ENCODE assay signal across 8 cellular contexts in genomic region chr10:89701238-89702120, GRCh38. TPM values are rescaled to one million over a fixed set of nuclear protein-coding genes. Genes with fewer than 3 reads are reported as not detected.
A peak's percentile ranks its signal among the peaks of the same experiment; 100 is the strongest.
DNase-seq lines count a peak whose midpoint lies in the region; ATAC-seq and TF ChIP-seq lines count a peak whose summit lies in the region.

KIF20B (plus strand) TSS chr10:89701590; CDS start chr10:89705295, 3,705 bp downstream.

- H3K4me2 ChIP-seq in DND-41 (ENCODE audit: insufficient read depth, low read length) = peak within 1 kb of the TSS; percentile 85

- peak within 1 kb of the TSS; percentile 92 for H3K27ac ChIP-seq in DND-41 (ENCODE audit: low read length)
- H3K27ac ChIP-seq in KOPT-K1 (ENCODE audit: low read depth, low read length, poor library complexity, severe bottlenecking) = peak within 1 kb of the TSS; percentile 93
- peak within 1 kb of the TSS; percentile 77 to 93 (median 82) for H3K27ac ChIP-seq in Peyer's patch
- H3K27ac ChIP-seq in muscle layer of colon (ENCODE audit: low read depth, low read length) = peak within 1 kb of the TSS; percentile 78

- DNase-seq in DND-41 (peak; percentile 97), Peyer's patch (peak; percentile 92 to 98 (median 96))
- DNase-seq in activated T-cell treated with anti-CD3 and anti-CD28 coated beads, Interleukin-2, amount 50 U/mL, for 48 hours = peak; percentile 95 to 96
- peak; percentile 84 for DNase-seq in stimulated activated CD8-positive, alpha-beta memory T cell treated with anti-CD3 and anti-CD28 coated beads, Interleukin-7, amount 100 ng/mL, for 24 hours (ENCODE audit: low read depth)

- H3K9me3 ChIP-seq in DND-41 (ENCODE audit: insufficient read depth, low read length, severe bottlenecking) (no peaks in the 10 kb centered on the region), KOPT-K1 (ENCODE audit: insufficient read depth, low read length, poor library complexity, severe bottlenecking) (no peaks in the 10 kb centered on the region), Peyer's patch (no peaks in the 10 kb centered on the region), muscle layer of colon (ENCODE audit: low read length) (no peaks in the 10 kb centered on the region)

- H3K4me1 ChIP-seq in DND-41 (ENCODE audit: insufficient read depth, low read length) = peaks cover 49% of the 10 kb centered on the region
- peaks cover 0 to 7% (median 0%) of the 10 kb centered on the region in 4 donors for H3K4me1 ChIP-seq in Peyer's patch
- H3K4me1 ChIP-seq in muscle layer of colon (ENCODE audit: insufficient read depth, low read length) = peaks cover 9% of the 10 kb centered on the region

- TF ChIP-seq POLR2A in Peyer's patch (IDR thresholded peaks at IDR 0.05) = peak; percentile 40 to 81

- peaks cover 4% of the 10 kb centered on the region; the same call in 1 of the 2 replicates for H4K20me1 ChIP-seq in DND-41 (ENCODE audit: insufficient read depth, low read length)

- ATAC-seq in DND-41 (ENCODE audit: insufficient read depth, low read depth) = peak; percentile 97
- ATAC-seq in GM21786 (IDR thresholded peaks at IDR 0.05; ENCODE audit: unreplicated experiment) = peak; percentile 97
- ATAC-seq in esophagus mucosa = peak; percentile 100

- TF ChIP-seq CTCF in DND-41 (IDR thresholded peaks at IDR 0.05; ENCODE audit: borderline replicate concordance, extremely low read depth, low read length, poor library complexity, severe bottlenecking) = peak; percentile 59
- TF ChIP-seq CTCF in Peyer's patch (IDR thresholded peaks at IDR 0.05) = peak in 5 of 6 experiments; percentile 12 to 81 (median 65)

- H3K27me3 ChIP-seq in DND-41 (ENCODE audit: insufficient read depth, low read length, poor library complexity) = no peaks in the 10 kb centered on the region
- H3K27me3 ChIP-seq in Peyer's patch = no peaks in the 10 kb centered on the region
- H3K27me3 ChIP-seq in muscle layer of colon (ENCODE audit: control insufficient read depth in 1 of 2, insufficient read depth in 2 of 2, low read length in 2 of 2) = no peaks in the 10 kb centered on the region

- H3K9ac ChIP-seq in DND-41 (ENCODE audit: low read depth, low read length) (peak within 1 kb of the TSS; percentile 85), muscle layer of colon (ENCODE audit: low read length) (peak within 1 kb of the TSS; percentile 74)

- H3K36me3 ChIP-seq in DND-41 (ENCODE audit: insufficient read depth, low read length) = peaks cover under 1% of the 10 kb centered on the region; the same call in 1 of the 2 replicates
- peaks cover 13% of the 10 kb centered on the region for H3K36me3 ChIP-seq in KOPT-K1 (ENCODE audit: insufficient read depth, low read length)
- H3K36me3 ChIP-seq in Peyer's patch = no peaks in the 10 kb centered on the region
- no peaks in the 10 kb centered on the region for H3K36me3 ChIP-seq in muscle layer of colon (ENCODE audit: insufficient read depth, low read length)

- H3K4me3 ChIP-seq in DND-41 (ENCODE audit: low read depth in 1 of 2, low read length in 2 of 2) (peak within 1 kb of the TSS; percentile 79 to 85), Peyer's patch (peak within 1 kb of the TSS; percentile 51 to 86 (median 61)), muscle layer of colon (ENCODE audit: low read depth in 1 of 2, low read length in 2 of 2) (peak within 1 kb of the TSS; percentile 90)

- H2AFZ ChIP-seq in DND-41 (ENCODE audit: low read depth, low read length) = peak within 1 kb of the TSS; percentile 97

- H3K79me2 ChIP-seq in DND-41 (ENCODE audit: insufficient read depth, low read length) = peaks cover 51% of the 10 kb centered on the region

RNA-seq across cellular contexts. Expression of gene KIF20B, which starts in this region (rescaled TPM):
- total RNA-seq in Peyer's patch = 10 to 100 TPM in 1 of 4 donors, 1 to 10 TPM in 3; 4.9 to 16.5 (median 6.5) TPM
- total RNA-seq in esophagus mucosa = 21.0 TPM

Comparison
In these comparisons a context has a peak if more than half of its experiments do, and no peak if none do; other contexts are left out.
1. Peak in every context shown above with its lines: DNase-seq, ATAC-seq, H3K4me3 ChIP-seq and H3K27ac ChIP-seq.